In the genomic region with DNA sequence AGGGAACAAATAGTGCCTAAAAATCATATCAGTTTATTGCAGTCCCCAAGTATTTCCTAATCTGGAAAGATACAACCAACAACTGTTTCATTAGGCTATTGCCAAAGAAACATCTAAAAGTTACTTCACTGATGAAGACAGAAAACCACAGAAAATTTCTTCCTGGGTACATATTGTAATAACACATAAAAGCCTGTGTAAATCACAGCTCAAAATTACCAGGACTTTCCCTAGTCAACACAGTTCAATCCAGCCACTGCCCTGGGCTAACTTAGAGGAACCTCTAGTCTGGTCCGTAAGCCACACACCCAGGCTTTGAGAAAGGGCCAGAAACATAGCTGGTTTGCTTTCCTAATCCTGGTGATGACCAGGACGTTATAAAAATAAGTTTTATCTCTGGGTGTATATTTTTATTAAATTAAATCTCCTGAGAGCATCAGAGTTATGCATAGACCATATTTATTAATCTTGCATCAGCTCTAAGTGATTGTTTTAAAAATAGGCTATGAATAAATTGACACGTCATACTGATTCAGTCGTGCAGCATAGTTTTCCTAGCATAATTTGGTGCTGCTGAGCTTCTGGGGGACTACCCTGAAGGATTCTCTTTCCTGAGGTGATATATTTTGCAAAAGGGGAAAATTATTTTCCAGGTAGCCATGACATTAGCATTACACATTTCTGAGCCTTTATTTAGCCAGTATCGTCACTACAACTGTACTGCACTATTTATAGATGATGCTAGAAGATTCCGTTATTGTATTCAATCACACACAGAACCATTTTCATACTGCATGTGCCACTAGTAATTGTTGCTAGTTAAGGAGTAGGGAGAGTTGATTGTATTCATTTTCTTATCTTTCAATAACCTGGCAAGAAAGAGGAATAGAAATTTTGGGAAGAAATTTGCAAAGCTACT, we compare ENCODE assay signal across 17 cellular contexts. TPM values are rescaled to one million over a fixed set of nuclear protein-coding genes. Genes with fewer than 3 reads are reported as not detected.
DNase-seq lines count a peak whose midpoint lies in the region; ATAC-seq lines count a peak whose summit lies in the region.
"Had no signal": no experiment of that assay in that cellular context is flagged by ENCODE, and none has a peak within 500 bp of the region (broad histone marks: within the 10 kb centered on the region; RNA-seq: fewer than 3 reads in every experiment).

No MANE protein-coding gene starts in this region.

- no peak overlapping the region for H2BK12ac ChIP-seq in mesenchymal stem cell (ENCODE audit: low read length in 2 of 2)

- no peak overlapping the region for H3K23ac ChIP-seq in mesenchymal stem cell (ENCODE audit: low read length in 2 of 2)

- H3K4ac ChIP-seq in mesenchymal stem cell (ENCODE audit: low read depth in 1 of 2, low read length in 2 of 2) = no peak overlapping the region

- peak overlapping the region; percentile 74 for H3K9ac ChIP-seq in mesenchymal stem cell (ENCODE audit: low read length)

- ATAC-seq in HG03442 (IDR thresholded peaks at IDR 0.05; ENCODE audit: unreplicated experiment) = no peak
- ATAC-seq: left colon; SK-N-SH treated with all-trans-retinoic acid at 6 μM for 48 hours; stimulated activated naive CD8-positive, alpha-beta T cell treated with anti-CD3 and anti-CD28 coated beads, Interleukin-15, amount 100 ng/mL, for 72 hours had no signal

- H3K4me3 ChIP-seq in MG63 (no peak overlapping the region), mesenchymal stem cell (ENCODE audit: insufficient read depth in 1 of 2, low read depth in 1 of 2, low read length in 2 of 2) (peak overlapping the region in 1 of 2 experiments; percentile 0)

- H2BK5ac ChIP-seq in mesenchymal stem cell (ENCODE audit: low read depth, low read length, poor library complexity, severe bottlenecking) = no peak overlapping the region

- H3K79me1 ChIP-seq in mesenchymal stem cell (replicated peaks; ENCODE audit: low read length, poor library complexity, severe bottlenecking) = no peaks in the 10 kb centered on the region

- WGBS in mesenchymal stem cell = 100% methylated on average over 3 of the region's 6 CpGs

- no peaks in the 10 kb centered on the region for H3K4me1 ChIP-seq in mesenchymal stem cell (ENCODE audit: control insufficient read depth, insufficient read depth, low read depth, low read length)

- no peak overlapping the region for H3K4me2 ChIP-seq in mesenchymal stem cell (ENCODE audit: low read length, poor library complexity, severe bottlenecking)

- peaks cover 7% of the 10 kb centered on the region for H3K9me3 ChIP-seq in MG63
- H3K9me3 ChIP-seq in mesenchymal stem cell (ENCODE audit: control insufficient read depth, low read length) = no peaks in the 10 kb centered on the region
- H3K9me3 ChIP-seq: esophagus squamous epithelium had no signal

- peaks cover 7% of the 10 kb centered on the region for H3K36me3 ChIP-seq in MG63
- H3K36me3 ChIP-seq in mesenchymal stem cell (ENCODE audit: control insufficient read depth in 1 of 2, insufficient read depth in 2 of 2, low read depth in 1 of 2, low read length in 2 of 2) = no peaks in the 10 kb centered on the region
- H3K36me3 ChIP-seq: esophagus squamous epithelium had no signal

- no peak overlapping the region for H2BK120ac ChIP-seq in mesenchymal stem cell (ENCODE audit: low read depth, low read length)

- H2AFZ ChIP-seq in mesenchymal stem cell (ENCODE audit: low read depth, low read length) = no peak overlapping the region

- no peak overlapping the region for H3K18ac ChIP-seq in mesenchymal stem cell (ENCODE audit: low read depth in 1 of 2, low read length in 2 of 2)

- no peak overlapping the region for H4K91ac ChIP-seq in mesenchymal stem cell (ENCODE audit: low read length)

- H4K8ac ChIP-seq in mesenchymal stem cell (ENCODE audit: low read length) = no peak overlapping the region

- no peak overlapping the region for H2BK15ac ChIP-seq in mesenchymal stem cell (ENCODE audit: low read depth, poor library complexity, severe bottlenecking)

- no peak overlapping the region for H3K14ac ChIP-seq in mesenchymal stem cell (ENCODE audit: low read length in 2 of 2)

- no peaks in the 10 kb centered on the region for H3K27me3 ChIP-seq in MG63
- no peaks in the 10 kb centered on the region for H3K27me3 ChIP-seq in mesenchymal stem cell (ENCODE audit: control insufficient read depth in 1 of 2, insufficient read depth in 1 of 2, low read length in 2 of 2)
- H3K27me3 ChIP-seq: esophagus squamous epithelium had no signal

- peak; percentile 88 for DNase-seq in MG63
- peak; percentile 15 for DNase-seq in epidermal melanocyte (ENCODE audit: insufficient read length, low spot score)
- peak; percentile 27 for DNase-seq in mesenchymal stem cell
- DNase-seq in ureter (ENCODE audit: low spot score) = peak; percentile 47
- DNase-seq in activated CD4-positive, CD25-positive, alpha-beta regulatory T cell treated with anti-CD3 and anti-CD28 coated beads, Interleukin-2, amount 50 U/mL, for 72 hours = no peak
- no peak for DNase-seq in OCI-M2 (lab: John Stamatoyannopoulos, UW; ENCODE audit: unreplicated experiment)
- DNase-seq in activated gamma-delta T cell treated with Interleukin-2 at 50 U/mL for 16 hours = no peak
- DNase-seq: activated effector memory CD4-positive, alpha-beta T cell treated with anti-CD3 and anti-CD28 coated beads, Interleukin-2, amount 50 U/mL, for 16 hours; esophagus squamous epithelium; H9; left colon; NCI-H1436; NCI-H774; stimulated activated naive CD8-positive, alpha-beta T cell treated with anti-CD3 and anti-CD28 coated beads, Interleukin-15, amount 100 ng/mL, for 72 hours had no signal

- no peak overlapping the region for H2AK5ac ChIP-seq in mesenchymal stem cell (ENCODE audit: low read length, severe bottlenecking)

- no peak overlapping the region for H3K27ac ChIP-seq in mesenchymal stem cell (ENCODE audit: low read length, poor library complexity, severe bottlenecking)

RNA-seq across cellular contexts. Expression of a gene that starts 12.6 kb away (rescaled TPM):
- total RNA-seq in MG63 (2014; rRNA removed; shearing (Covaris generic); ENCODE audit: low replicate concordance) = 1.9 and 2.2 TPM in 2 replicates
- polyA plus RNA-seq in mesenchymal stem cell (2013, experiment 1 of 2) = 1.4 TPM
- 1.3 TPM for polyA plus RNA-seq in mesenchymal stem cell (2013, experiment 2 of 2)
- total RNA-seq in ureter = not detected
- total RNA-seq: H9 had no signal
- polyA plus RNA-seq: IgD-negative memory B cell had no signal

Comparison
In these comparisons a context has a peak if more than half of its experiments do, and no peak if none do; other contexts are left out.
1. DNase-seq: peak in MG63 (single experiment), epidermal melanocyte (single experiment), mesenchymal stem cell (single experiment) and ureter (single experiment); none in activated CD4-positive, CD25-positive, alpha-beta regulatory T cell treated with anti-CD3 and anti-CD28 coated beads, Interleukin-2, amount 50 U/mL, for 72 hours (single experiment), OCI-M2 (single experiment) and activated gamma-delta T cell treated with Interleukin-2 at 50 U/mL for 16 hours (single experiment).